18 cellular contexts compared by ENCODE assay signal in genomic region chr14:65438266-65438933, GRCh38. TPM values are rescaled to one million over a fixed set of nuclear protein-coding genes. Genes with fewer than 3 reads are reported as not detected.
DNase-seq lines count a peak whose midpoint lies in the region; ATAC-seq and TF ChIP-seq lines count a peak whose summit lies in the region.
"Had no signal": no experiment of that assay in that cellular context is flagged by ENCODE, and none has a peak within 500 bp of the region (broad histone marks: within the 10 kb centered on the region; RNA-seq: fewer than 3 reads in every experiment).

No MANE protein-coding gene starts in this region.

- POLR2A ChIA-PET in PC-9 (lab: Charles Lee; ENCODE audit: unreplicated experiment) = no interaction called here
- POLR2A ChIA-PET in activated naive CD8-positive, alpha-beta T cell treated with anti-CD3 and anti-CD28 coated beads, Interleukin-2, amount 10 ng/mL, durations not matched to agents 7 days and 5 days (lab: Charles Lee) = interaction anchor here (0.9 to 1.1 kb wide), 2 partner anchors 9 to 1071 kb away, joined by 3 read pairs; no protein-coding TSS in a partner anchor

- no peaks in the 10 kb centered on the region for H3K27me3 Mint-ChIP-seq in activated naive CD4-positive, alpha-beta T cell treated with anti-CD3 and anti-CD28 coated beads, Interleukin-2, amount 10 ng/mL, durations not matched to agents 7 days and 5 days
- H3K27me3 Mint-ChIP-seq in activated naive CD8-positive, alpha-beta T cell treated with anti-CD3 and anti-CD28 coated beads, Interleukin-2, amount 10 ng/mL, durations not matched to agents 7 days and 5 days = no peaks in the 10 kb centered on the region

- no TSS peak for BruUV-seq in PC-9 (replicated peaks; lab: Mats Ljungman, UMichigan)

- peaks cover 43% of the 10 kb centered on the region for H3F3A ChIP-seq in PC-9 (ENCODE audit: insufficient read depth, low read depth)

- H3K27me3 ChIP-seq in PC-9 (ENCODE audit: insufficient read depth, low read depth) = no peaks in the 10 kb centered on the region
- H3K27me3 ChIP-seq: suprapubic skin had no signal

- peaks cover 15% of the 10 kb centered on the region for H3K36me3 ChIP-seq in PC-9 (ENCODE audit: low read depth)
- H3K36me3 ChIP-seq: WERI-Rb-1 had no signal

- peaks cover 27% of the 10 kb centered on the region for H3K4me1 Mint-ChIP-seq in activated naive CD4-positive, alpha-beta T cell treated with anti-CD3 and anti-CD28 coated beads, Interleukin-2, amount 10 ng/mL, durations not matched to agents 7 days and 5 days
- H3K4me1 Mint-ChIP-seq in activated naive CD8-positive, alpha-beta T cell treated with anti-CD3 and anti-CD28 coated beads, Interleukin-2, amount 10 ng/mL, durations not matched to agents 7 days and 5 days = peaks cover 36% of the 10 kb centered on the region

- no peak overlapping the region for H3K4me2 ChIP-seq in PC-9

- CTCF ChIA-PET in activated naive CD4-positive, alpha-beta T cell treated with anti-CD3 and anti-CD28 coated beads, Interleukin-2, amount 10 ng/mL, durations not matched to agents 7 days and 5 days (lab: Charles Lee) = no interaction called here
- CTCF ChIA-PET in PC-9 (lab: Charles Lee) = no interaction called here

- H2AFZ ChIP-seq in PC-9 = no peak overlapping the region

- H3K79me2 ChIP-seq in PC-9 (ENCODE audit: low read depth) = peaks cover 98% of the 10 kb centered on the region

- ATAC-seq in activated naive CD8-positive, alpha-beta T cell treated with anti-CD3 and anti-CD28 coated beads, Interleukin-2, amount 10 ng/mL, durations not matched to agents 7 days and 5 days (ENCODE audit: low read depth) = peak; percentile 51
- ATAC-seq in stimulated activated naive CD8-positive, alpha-beta T cell treated with anti-CD3 and anti-CD28 coated beads, Interleukin-15, Interleukin-2, amounts not matched to agents 100 U/mL and 50 U/mL, for 24 hours = peak; percentile 96
- ATAC-seq in HG03460 (IDR thresholded peaks at IDR 0.05; ENCODE audit: unreplicated experiment) = no peak
- ATAC-seq: Panc1 had no signal

- DNase-seq in activated naive CD4-positive, alpha-beta T cell treated with anti-CD3 and anti-CD28 coated beads, Interleukin-2, amount 10 ng/mL, durations not matched to agents 7 days and 5 days = no peak
- DNase-seq in activated naive CD4-positive, alpha-beta T cell treated with Interleukin-2 at 50 U/mL for 16 hours = no peak
- DNase-seq in PC-9 (no peak), SKM-1 treated with dmso at 0.1 percent for 144 hours (lab: John Stamatoyannopoulos, UW; ENCODE audit: unreplicated experiment) (no peak), hepatic stellate cell (ENCODE audit: low spot score) (no peak)
- no peak for DNase-seq in activated naive CD8-positive, alpha-beta T cell treated with anti-CD3 and anti-CD28 coated beads, Interleukin-2, amount 10 ng/mL, durations not matched to agents 7 days and 5 days
- DNase-seq in stimulated activated naive CD8-positive, alpha-beta T cell treated with anti-CD3 and anti-CD28 coated beads, Interleukin-15, Interleukin-2, amounts not matched to agents 100 U/mL and 50 U/mL, for 24 hours = no peak
- DNase-seq: cortex of kidney, glutamatergic neuron, NCI-H2081, NCI-H69, retina, WERI-Rb-1 had no signal

- H3K9me3 Mint-ChIP-seq in activated naive CD4-positive, alpha-beta T cell treated with anti-CD3 and anti-CD28 coated beads, Interleukin-2, amount 10 ng/mL, durations not matched to agents 7 days and 5 days = peaks cover 4% of the 10 kb centered on the region
- peaks cover 6% of the 10 kb centered on the region for H3K9me3 Mint-ChIP-seq in activated naive CD8-positive, alpha-beta T cell treated with anti-CD3 and anti-CD28 coated beads, Interleukin-2, amount 10 ng/mL, durations not matched to agents 7 days and 5 days

- no peak overlapping the region for H3K4me3 Mint-ChIP-seq in activated naive CD4-positive, alpha-beta T cell treated with anti-CD3 and anti-CD28 coated beads, Interleukin-2, amount 10 ng/mL, durations not matched to agents 7 days and 5 days
- peak overlapping the region; percentile 60 for H3K4me3 Mint-ChIP-seq in activated naive CD8-positive, alpha-beta T cell treated with anti-CD3 and anti-CD28 coated beads, Interleukin-2, amount 10 ng/mL, durations not matched to agents 7 days and 5 days

- H3K27ac ChIP-seq in PC-9 = peak overlapping the region; percentile 25
- H3K27ac ChIP-seq: epithelial cell of prostate, SK-N-MC, suprapubic skin, WERI-Rb-1 had no signal

- peaks cover 25% of the 10 kb centered on the region for H4K20me1 ChIP-seq in PC-9 (ENCODE audit: insufficient read depth)

- H3K27ac Mint-ChIP-seq in activated naive CD4-positive, alpha-beta T cell treated with anti-CD3 and anti-CD28 coated beads, Interleukin-2, amount 10 ng/mL, durations not matched to agents 7 days and 5 days = peak overlapping the region; percentile 33
- H3K27ac Mint-ChIP-seq in activated naive CD8-positive, alpha-beta T cell treated with anti-CD3 and anti-CD28 coated beads, Interleukin-2, amount 10 ng/mL, durations not matched to agents 7 days and 5 days = peak overlapping the region; percentile 76

- H3K9me3 ChIP-seq in PC-9 (ENCODE audit: insufficient read depth, low read depth) = peaks cover 3% of the 10 kb centered on the region; the same call in 1 of the 2 replicates
- H3K9me3 ChIP-seq: suprapubic skin had no signal

- no peak overlapping the region for H3K4me3 ChIP-seq in PC-9
- H3K4me3 ChIP-seq: SK-N-MC, suprapubic skin had no signal

- H3K4me1 ChIP-seq in PC-9 (replicated peaks; ENCODE audit: insufficient read depth) = peaks cover 22% of the 10 kb centered on the region

- peaks cover 33% of the 10 kb centered on the region for H3K36me3 Mint-ChIP-seq in activated naive CD4-positive, alpha-beta T cell treated with anti-CD3 and anti-CD28 coated beads, Interleukin-2, amount 10 ng/mL, durations not matched to agents 7 days and 5 days
- H3K36me3 Mint-ChIP-seq in activated naive CD8-positive, alpha-beta T cell treated with anti-CD3 and anti-CD28 coated beads, Interleukin-2, amount 10 ng/mL, durations not matched to agents 7 days and 5 days = peaks cover 53% of the 10 kb centered on the region

- TF ChIP-seq CTCF in PC-9 (conservative IDR thresholded peaks at IDR 0.05) = no peak

- intact Hi-C loops in PC-9 (cut with micrococcal nuclease; ENCODE audit: unreplicated experiment) = no loop called here

- H3K9me2 ChIP-seq in PC-9 (ENCODE audit: insufficient read depth) = no peaks in the 10 kb centered on the region; the same call in 1 of the 2 replicates

RNA-seq across cellular contexts. Expression of gene FUT8, which starts 25.9 kb away (rescaled TPM):
- 134 and 135 TPM in 2 replicates for total RNA-seq in PC-9 (2021)
- total RNA-seq in activated naive CD8-positive, alpha-beta T cell treated with anti-CD3 and anti-CD28 coated beads, Interleukin-2, amount 10 ng/mL, durations not matched to agents 7 days and 5 days = 10 to 100 TPM; 82.7 to 86.4 TPM
